In genomic region chr6:108989700-108990099, GRCh38 we compare ENCODE assay signal across 18 cellular contexts.
A peak's percentile ranks its signal among the peaks of the same experiment; 100 is the strongest.
DNase-seq lines count a peak whose midpoint lies in the region; ATAC-seq and TF ChIP-seq lines count a peak whose summit lies in the region.
"Had no signal": no experiment of that assay in that cellular context is flagged by ENCODE, and none has a peak within 500 bp of the region (broad histone marks: within the 10 kb centered on the region; RNA-seq: fewer than 3 reads in every experiment).

No MANE protein-coding gene starts in this region.

- no peak overlapping the region for H3K4me3 Mint-ChIP-seq in nephron
- H3K4me3 Mint-ChIP-seq: CD8-positive, alpha-beta memory T cell; HFFc6 had no signal

- no peaks in the 10 kb centered on the region for H3K4me1 Mint-ChIP-seq in nephron

- H3K36me3 ChIP-seq in left ventricle myocardium inferior = peaks cover 87% of the 10 kb centered on the region

- H3K36me3 Mint-ChIP-seq in nephron (ENCODE audit: low read depth) = peaks cover 50% of the 10 kb centered on the region

- peaks cover 72% of the 10 kb centered on the region for H3K4me1 ChIP-seq in left ventricle myocardium inferior

- no peaks in the 10 kb centered on the region for H3K9me3 Mint-ChIP-seq in nephron
- H3K9me3 Mint-ChIP-seq: CD8-positive, alpha-beta memory T cell; HFFc6 had no signal

- peak overlapping the region; percentile 80 for H3K27ac ChIP-seq in left ventricle myocardium inferior (replicated peaks)
- H3K27ac ChIP-seq: BLaER1 treated with 17β-estradiol and CSF1 and Interleukin-3, amounts not matched to agents 10 nM and 100 nM; RWPE1 had no signal

- ATAC-seq in GM18520 (IDR thresholded peaks at IDR 0.05; ENCODE audit: unreplicated experiment) = no peak
- ATAC-seq in HG03139 (IDR thresholded peaks at IDR 0.05; ENCODE audit: unreplicated experiment) = no peak
- ATAC-seq: K562 had no signal

- no peak for TF ChIP-seq CTCF in left ventricle myocardium inferior (IDR thresholded peaks at IDR 0.05; ENCODE audit: borderline replicate concordance)
- TF ChIP-seq CTCF in nephron (IDR thresholded peaks at IDR 0.05; ENCODE audit: unreplicated experiment in 3 of 3) = no peak

- no peaks in the 10 kb centered on the region for H3K27me3 Mint-ChIP-seq in nephron (ENCODE audit: low read depth)
- H3K27me3 Mint-ChIP-seq: CD8-positive, alpha-beta memory T cell had no signal

- H3K4me3 ChIP-seq in left ventricle myocardium inferior = no peak overlapping the region
- H3K4me3 ChIP-seq: BLaER1 treated with 17β-estradiol and CSF1 and Interleukin-3, amounts not matched to agents 10 nM and 100 nM; K562 had no signal

- H3K9me3 ChIP-seq in left ventricle myocardium inferior (replicated peaks) = no peaks in the 10 kb centered on the region

- no peaks in the 10 kb centered on the region for H3K27me3 ChIP-seq in left ventricle myocardium inferior (ENCODE audit: low read depth)
- H3K27me3 ChIP-seq: BLaER1 treated with 17β-estradiol and CSF1 and Interleukin-3, amounts not matched to agents 10 nM and 100 nM had no signal

- intact Hi-C loops in left ventricle myocardium inferior (cut with micrococcal nuclease) (no loop called here), cardiac septum (cut with DNase I) (no loop called here)

- DNase-seq in left ventricle myocardium inferior = no peak
- DNase-seq in cardiac septum (ENCODE audit: low spot score) = no peak
- peak; percentile 39 for DNase-seq in left kidney (ENCODE audit: low read depth, low spot score)
- no peak for DNase-seq in AML-193 (lab: John Stamatoyannopoulos, UW)
- no peak for DNase-seq in NCI-H510A (lab: John Stamatoyannopoulos, UW)
- DNase-seq: CD8-positive, alpha-beta memory T cell; DMS 273 treated with DMSO at 0.1 percent for 48 hours; HFFc6; NCI-H1417 treated with DMSO at 0.1 percent for 48 hours; NCI-H1930; NCI-H69; NK-92 treated with Interleukin-12 subunit alpha and Interleukin-12 subunit beta, amount 100 ng/mL, for 24 hours had no signal

- H3K27ac Mint-ChIP-seq in nephron = peak overlapping the region in 2 of 3 experiments; percentile 37 to 95
- H3K27ac Mint-ChIP-seq: HFFc6 had no signal
